ENCODE assay signal across 12 cellular contexts in the genomic region with DNA sequence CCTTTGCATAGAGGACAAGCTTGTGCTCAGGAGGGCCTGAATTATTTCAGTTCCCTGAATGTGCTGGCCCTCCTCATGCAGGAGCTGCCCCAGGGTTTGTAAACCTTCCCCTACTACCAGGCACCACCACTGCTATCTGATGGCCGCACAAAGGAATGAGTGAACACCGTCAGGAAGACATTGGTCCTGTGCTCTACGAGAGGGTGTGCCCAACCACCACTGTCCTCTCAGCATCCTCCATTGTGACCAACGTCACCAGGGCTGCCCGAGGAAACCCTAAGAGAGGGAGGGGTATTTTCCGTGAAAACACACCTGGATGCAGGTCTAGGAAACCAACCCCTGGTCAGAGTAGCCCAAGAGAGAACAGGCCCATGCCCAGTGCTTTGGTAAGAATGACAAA.
DNase-seq lines count a peak whose midpoint lies in the region; TF ChIP-seq lines count a peak whose summit lies in the region.
"Had no signal": no experiment of that assay in that cellular context is flagged by ENCODE, and none has a peak within 500 bp of the region (broad histone marks: within the 10 kb centered on the region; RNA-seq: fewer than 3 reads in every experiment).

No MANE protein-coding gene starts in this region.

- H3K4me3 Mint-ChIP-seq in osteocyte (ENCODE audit: unreplicated experiment): no peak overlapping the region
- H3K4me3 Mint-ChIP-seq: CD4-positive, alpha-beta memory T cell had no signal

- DNase-seq in OCI-LY7 (ENCODE audit: low spot score) (no peak), islet precursor cell (peak; percentile 36), osteocyte (ENCODE audit: extremely low spot score, unreplicated experiment) (peak; percentile 64), SKM-1 treated with dmso at 0.1 percent for 144 hours (lab: John Stamatoyannopoulos, UW; ENCODE audit: unreplicated experiment) (no peak), DMS114 treated with DMSO at 0.1 percent for 48 hours (lab: John Stamatoyannopoulos, UW; ENCODE audit: unreplicated experiment) (no peak), DMS153 treated with DMSO at 0.1 percent for 48 hours (lab: John Stamatoyannopoulos, UW; ENCODE audit: unreplicated experiment) (no peak), SW480 (ENCODE audit: low spot score) (no peak)
- DNase-seq: BE2C; CD4-positive, alpha-beta memory T cell; DMS53 had no signal

- intact Hi-C loops in OCI-LY7 (cut with micrococcal nuclease; ENCODE audit: unreplicated experiment): no loop called here

- H3K4me3 ChIP-seq in OCI-LY7 (ENCODE audit: low read depth, low read length, poor library complexity, severe bottlenecking): no peak overlapping the region

- H4K20me1 ChIP-seq in OCI-LY7 (ENCODE audit: insufficient read depth, low read length): no peaks in the 10 kb centered on the region

- H3K4me1 ChIP-seq in OCI-LY7 (ENCODE audit: insufficient read depth, low read length, poor library complexity, severe bottlenecking): peaks cover 55% of the 10 kb centered on the region

- H2AFZ ChIP-seq in OCI-LY7 (ENCODE audit: low read length): no peak overlapping the region

- H3K36me3 Mint-ChIP-seq in osteocyte (ENCODE audit: unreplicated experiment): no peaks in the 10 kb centered on the region

- H3K4me1 Mint-ChIP-seq in osteocyte (ENCODE audit: unreplicated experiment): no peaks in the 10 kb centered on the region

- H3K9me3 ChIP-seq in OCI-LY7 (ENCODE audit: low read length): no peaks in the 10 kb centered on the region
- H3K9me3 ChIP-seq: BE2C had no signal

- no peaks in the 10 kb centered on the region for H3K9me2 ChIP-seq in OCI-LY7 (ENCODE audit: insufficient read depth, low read length)

- H3K4me2 ChIP-seq in OCI-LY7 (ENCODE audit: low read length): peak overlapping the region; percentile 88

- H3K79me2 ChIP-seq in OCI-LY7 (ENCODE audit: insufficient read depth, low read depth, low read length): no peaks in the 10 kb centered on the region

- BruUV-seq in OCI-LY7 (replicated peaks; lab: Mats Ljungman, UMichigan): no TSS peak

- peak overlapping the region; percentile 90 for H3K27ac ChIP-seq in OCI-LY7 (ENCODE audit: low read depth, low read length, poor library complexity, severe bottlenecking)
- H3K27ac ChIP-seq: C4-2B, HL-60 had no signal

- TF ChIP-seq CTCF in OCI-LY7 (conservative IDR thresholded peaks at IDR 0.05; ENCODE audit: low read length) (no peak), osteocyte (IDR thresholded peaks at IDR 0.05) (no peak)

- H3K27ac Mint-ChIP-seq in osteocyte (ENCODE audit: unreplicated experiment): no peak overlapping the region
- H3K27ac Mint-ChIP-seq: CD4-positive, alpha-beta memory T cell had no signal

- no peaks in the 10 kb centered on the region for H3K9me3 Mint-ChIP-seq in osteocyte (ENCODE audit: unreplicated experiment)

- CTCF ChIA-PET in OCI-LY7 (lab: Charles Lee; ENCODE audit: unreplicated experiment): interaction anchor here (1.8 kb wide), 1 partner anchor 138 kb away, joined by 4 read pairs; no protein-coding TSS in a partner anchor

- no peaks in the 10 kb centered on the region for H3K36me3 ChIP-seq in OCI-LY7 (ENCODE audit: insufficient read depth, low read length)

- POLR2A ChIA-PET in OCI-LY7 (lab: Charles Lee): interaction anchor here (0.6 to 0.8 kb wide), 2 partner anchors 8 to 15 kb away, joined by 3 to 4 read pairs; no protein-coding TSS in a partner anchor

- H3K27me3 Mint-ChIP-seq in osteocyte (ENCODE audit: unreplicated experiment): no peaks in the 10 kb centered on the region
- H3K27me3 Mint-ChIP-seq: CD4-positive, alpha-beta memory T cell had no signal

Comparison
In these comparisons a context has a peak if more than half of its experiments do, and no peak if none do; other contexts are left out.
1. DNase-seq: peak in islet precursor cell (single experiment) and osteocyte (single experiment); none in OCI-LY7 (single experiment), SKM-1 treated with dmso at 0.1 percent for 144 hours (single experiment), DMS114 treated with DMSO at 0.1 percent for 48 hours (single experiment), DMS153 treated with DMSO at 0.1 percent for 48 hours (single experiment) and SW480 (single experiment).